7 cellular contexts compared by ENCODE assay signal in the genomic region with DNA sequence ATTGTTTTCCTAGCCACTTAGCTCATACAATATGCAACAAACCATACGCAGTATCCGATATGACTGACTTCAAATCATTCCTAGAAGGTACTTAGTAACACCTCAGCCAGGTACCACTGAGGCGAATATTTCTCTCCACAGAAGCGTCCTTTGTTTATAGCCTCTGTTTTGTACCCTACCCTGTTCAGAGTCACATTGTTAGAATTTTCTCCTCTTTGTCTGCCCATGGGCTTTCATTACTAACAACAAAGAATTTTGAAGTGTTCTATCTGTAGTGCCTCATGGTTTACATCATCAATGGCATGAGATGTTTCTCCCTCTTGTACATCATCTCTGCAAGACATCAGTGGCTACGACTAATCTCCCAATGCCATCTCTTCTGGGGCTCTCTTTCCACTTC.
"Had no signal": no experiment of that assay in that cellular context is flagged by ENCODE, and none has a peak within 500 bp of the region (broad histone marks: within the 10 kb centered on the region; RNA-seq: fewer than 3 reads in every experiment).

No MANE protein-coding gene starts in this region.

- H3K9ac ChIP-seq: KMS-11 had no signal

- ATAC-seq: HepG2, K562 had no signal

- DNase-seq: IMR-90, KBM-7, KG1 had no signal

- H3K27ac ChIP-seq: HL-60, KMS-11 had no signal

- H3K4me3 ChIP-seq: K562 had no signal

- H3K4me2 ChIP-seq: KMS-11 had no signal
